ENCODE assay signal across 1 cellular context in genomic region chr17:76367647-76368046, GRCh38.
TF ChIP-seq lines count a peak whose summit lies in the region.

No MANE protein-coding gene starts in this region.

TF ChIP-seq in HepG2, 621 proteins besides CTCF, POLR2A, EP300 and RAD21 (continued from another document and continues in another):
- TF ChIP-seq BRF2 (CRISPR knock-in tag; IDR thresholded peaks at IDR 0.05), result no peak
- TF ChIP-seq ZBTB39 (CRISPR knock-in tag; IDR thresholded peaks at IDR 0.05), result no peak
- no peak for TF ChIP-seq SP140L (CRISPR knock-in tag; IDR thresholded peaks at IDR 0.05; ENCODE audit: borderline replicate concordance)
- TF ChIP-seq KIAA2018 (CRISPR knock-in tag; IDR thresholded peaks at IDR 0.05; ENCODE audit: borderline replicate concordance), result no peak
- no peak for TF ChIP-seq ARID3A (IDR thresholded peaks at IDR 0.05; ENCODE audit: low read depth, low read length)
- TF ChIP-seq MTA1 (CRISPR knock-in tag; IDR thresholded peaks at IDR 0.05; ENCODE audit: borderline replicate concordance), result no peak
- TF ChIP-seq TRIM24 (CRISPR knock-in tag; IDR thresholded peaks at IDR 0.05), result no peak
- no peak for TF ChIP-seq ZNF20 (CRISPR knock-in tag; IDR thresholded peaks at IDR 0.05)
- no peak for TF ChIP-seq PBX3 (CRISPR knock-in tag; IDR thresholded peaks at IDR 0.05; ENCODE audit: borderline replicate concordance)
- TF ChIP-seq BCL6 (CRISPR knock-in tag; IDR thresholded peaks at IDR 0.05), result peak; percentile 31; the same call in 1 of the 2 replicates
- TF ChIP-seq ZNF782 (CRISPR knock-in tag; IDR thresholded peaks at IDR 0.05; ENCODE audit: borderline replicate concordance), result no peak
- TF ChIP-seq SALL1 (CRISPR knock-in tag; IDR thresholded peaks at IDR 0.05), result 0 out of 2 replicates have a peak, but pooled peaks have one; percentile 23
- TF ChIP-seq HNRNPUL1 (IDR thresholded peaks at IDR 0.05; ENCODE audit: low read depth, low read length), result no peak
- TF ChIP-seq SRSF9 (IDR thresholded peaks at IDR 0.05; ENCODE audit: borderline replicate concordance, insufficient read depth, low read depth, low read length, poor library complexity, severe bottlenecking), result no peak
- peak; percentile 24 for TF ChIP-seq FOSL2 (CRISPR knock-in tag; IDR thresholded peaks at IDR 0.05)
- no peak for TF ChIP-seq THAP8 (CRISPR knock-in tag; IDR thresholded peaks at IDR 0.05; ENCODE audit: borderline replicate concordance)
- TF ChIP-seq HES4 (CRISPR knock-in tag; IDR thresholded peaks at IDR 0.05; ENCODE audit: borderline replicate concordance), result no peak
- 0 out of 2 replicates have a peak, but pooled peaks have one; percentile 65 for TF ChIP-seq MIXL1 (CRISPR knock-in tag; IDR thresholded peaks at IDR 0.05)
- no peak for TF ChIP-seq TBL1XR1 (IDR thresholded peaks at IDR 0.05; ENCODE audit: borderline replicate concordance, low read length, partially characterized antibody)
- TF ChIP-seq ZNF609 (CRISPR knock-in tag; IDR thresholded peaks at IDR 0.05; ENCODE audit: borderline replicate concordance), result peak; percentile 49; the same call in 1 of the 2 replicates
- TF ChIP-seq ZNF784 (CRISPR knock-in tag; IDR thresholded peaks at IDR 0.05; ENCODE audit: borderline replicate concordance), result no peak
- no peak for TF ChIP-seq ZBTB43 (CRISPR knock-in tag; conservative IDR thresholded peaks at IDR 0.05)
- no peak for TF ChIP-seq ZNF597 (CRISPR knock-in tag; IDR thresholded peaks at IDR 0.05)
- no peak for TF ChIP-seq JUND (CRISPR knock-in tag; IDR thresholded peaks at IDR 0.05)
- TF ChIP-seq SRY (CRISPR knock-in tag; IDR thresholded peaks at IDR 0.05), result 0 out of 2 replicates have a peak, but pooled peaks have one; percentile 33
- TF ChIP-seq CBFB (CRISPR knock-in tag; IDR thresholded peaks at IDR 0.05), result no peak
- TF ChIP-seq RCOR2 (CRISPR knock-in tag; IDR thresholded peaks at IDR 0.05), result no peak
- no peak for TF ChIP-seq ZNF576 (CRISPR knock-in tag; IDR thresholded peaks at IDR 0.05)
- 0 out of 2 replicates have a peak, but pooled peaks have one; percentile 13 for TF ChIP-seq ZNF724P (CRISPR knock-in tag; IDR thresholded peaks at IDR 0.05; ENCODE audit: borderline replicate concordance)
- TF ChIP-seq SP4 (CRISPR knock-in tag; IDR thresholded peaks at IDR 0.05), result no peak
- no peak for TF ChIP-seq ZNF317 (CRISPR knock-in tag; IDR thresholded peaks at IDR 0.05)
